In the genomic region with DNA sequence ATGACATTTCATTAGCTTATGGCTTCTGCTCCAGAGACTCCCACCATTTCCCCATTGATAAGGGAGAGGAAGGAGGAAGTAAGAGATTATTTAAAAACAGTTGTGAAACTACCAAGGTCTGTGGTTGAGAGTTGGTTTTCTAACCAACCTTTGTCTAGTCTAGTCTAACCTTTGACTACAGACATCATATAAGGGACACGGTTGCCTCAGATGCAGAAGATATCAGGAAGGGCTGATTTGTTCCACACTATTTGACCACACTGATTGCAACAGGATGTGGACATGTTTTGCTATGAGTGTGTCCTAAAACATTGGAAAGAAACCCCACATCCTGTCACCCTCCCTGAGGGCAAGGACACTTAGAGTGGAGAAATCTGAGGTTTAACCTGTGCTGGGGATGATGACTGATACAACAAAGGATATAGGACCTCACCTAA, we compare ENCODE assay signal across 9 cellular contexts.
A peak's percentile ranks its signal among the peaks of the same experiment; 100 is the strongest.
DNase-seq lines count a peak whose midpoint lies in the region; ATAC-seq and TF ChIP-seq lines count a peak whose summit lies in the region.
"Had no signal": no experiment of that assay in that cellular context is flagged by ENCODE, and none has a peak within 500 bp of the region (broad histone marks: within the 10 kb centered on the region; RNA-seq: fewer than 3 reads in every experiment).

No MANE protein-coding gene starts in this region.

- no peak overlapping the region for H2AFZ ChIP-seq in DND-41 (ENCODE audit: low read depth, low read length)

- H3K4me1 ChIP-seq in DND-41 (ENCODE audit: insufficient read depth, low read length), result peaks cover 9% of the 10 kb centered on the region

- no peak overlapping the region for H3K4me2 ChIP-seq in DND-41 (ENCODE audit: insufficient read depth, low read length)

- TF ChIP-seq CTCF in DND-41 (IDR thresholded peaks at IDR 0.05; ENCODE audit: borderline replicate concordance, extremely low read depth, low read length, poor library complexity, severe bottlenecking), result no peak
- no peak for TF ChIP-seq CTCF in GM13976 (IDR thresholded peaks at IDR 0.05; ENCODE audit: borderline replicate concordance, control extremely low read depth, extremely low read depth, insufficient read depth, missing control alignments)

- no peak overlapping the region for H3K9ac ChIP-seq in DND-41 (ENCODE audit: low read depth, low read length)

- H3K9me3 ChIP-seq in DND-41 (ENCODE audit: insufficient read depth, low read length, severe bottlenecking), result no peaks in the 10 kb centered on the region

- H3K36me3 ChIP-seq in DND-41 (ENCODE audit: insufficient read depth, low read length), result no peaks in the 10 kb centered on the region

- H3K4me3 ChIP-seq in DND-41 (ENCODE audit: low read depth in 1 of 2, low read length in 2 of 2), result no peak overlapping the region

- peak; percentile 83 for ATAC-seq in DND-41 (ENCODE audit: insufficient read depth, low read depth)
- ATAC-seq in GM21360 (IDR thresholded peaks at IDR 0.05; ENCODE audit: unreplicated experiment), result peak; percentile 49
- ATAC-seq in HG03565 (IDR thresholded peaks at IDR 0.05; ENCODE audit: unreplicated experiment), result peak; percentile 70
- ATAC-seq: HCT116 had no signal

- H3K27ac ChIP-seq in DND-41 (ENCODE audit: low read length), result no peak overlapping the region

- peak; percentile 31 for DNase-seq in DND-41
- DNase-seq in amniotic epithelial cell (ENCODE audit: low read depth), result peak; percentile 43
- DNase-seq in C1 segment of cervical spinal cord (lab: John Stamatoyannopoulos, UW), result no peak
- DNase-seq in NCI-H2227 treated with DMSO at 0.1 percent for 48 hours (lab: John Stamatoyannopoulos, UW), result no peak
- DNase-seq in NCI-H146 (lab: John Stamatoyannopoulos, UW), result no peak
- DNase-seq in GM13976 (ENCODE audit: low spot score), result no peak

- in situ Hi-C loops in GM13976 (cut with MboI; ENCODE audit: low sequenced_read_pairs, unreplicated experiment), result no loop called here

- no peaks in the 10 kb centered on the region for H3K27me3 ChIP-seq in DND-41 (ENCODE audit: insufficient read depth, low read length, poor library complexity)

- H3K79me2 ChIP-seq in DND-41 (ENCODE audit: insufficient read depth, low read length), result no peaks in the 10 kb centered on the region

- no peaks in the 10 kb centered on the region for H4K20me1 ChIP-seq in DND-41 (ENCODE audit: insufficient read depth, low read length)

Comparison
In these comparisons a context has a peak if more than half of its experiments do, and no peak if none do; other contexts are left out.
1. DNase-seq: peak in DND-41 (single experiment) and amniotic epithelial cell (single experiment); none in C1 segment of cervical spinal cord (0 of 14), NCI-H2227 treated with DMSO at 0.1 percent for 48 hours (single experiment), NCI-H146 (single experiment) and GM13976 (single experiment).
2. Peak in every context shown above with its lines, with median percentiles within 50 percentile points of each other: ATAC-seq.